In genomic region chrX:108132034-108132433, GRCh38 we compare ENCODE assay signal across 26 cellular contexts. TPM values are rescaled to one million over a fixed set of nuclear protein-coding genes. Genes with fewer than 3 reads are reported as not detected.
DNase-seq lines count a peak whose midpoint lies in the region; ATAC-seq, FAIRE-seq and TF ChIP-seq lines count a peak whose summit lies in the region.
"Had no signal": no experiment of that assay in that cellular context is flagged by ENCODE, and none has a peak within 500 bp of the region (broad histone marks: within the 10 kb centered on the region; RNA-seq: fewer than 3 reads in every experiment).

No MANE protein-coding gene starts in this region.

- dilution Hi-C loops in endothelial cell of umbilical vein (cut with MboI; ENCODE audit: extremely low pct_ligation_motif_present, low sequenced_read_pairs) = no loop called here

- intact Hi-C loops in heart right ventricle (cut with DNase I) = loop anchor here in 4 of 10 donors (5.0 to 10.0 kb wide), 2 partner anchors 40 to 107 kb away; partner anchors contain the start of genes ATG4A (in 3 of the 4) and PSMD10 (in 3 of the 4)
- intact Hi-C loops in Right ventricle myocardium superior (cut with DNase I) = loop anchor here (5.0 kb wide), 1 partner anchor 40 kb away; the partner anchor contains the start of genes ATG4A and PSMD10
- intact Hi-C loops in endothelial cell of umbilical vein (cut with micrococcal nuclease) = no loop called here
- intact Hi-C loops in gastrocnemius medialis (cut with DNase I; ENCODE audit: low total_unique reads) = no loop called here

- H3K36me3 ChIP-seq in heart right ventricle (peaks cover 0 to 46% (median 0%) of the 10 kb centered on the region in 9 donors), SJSA1 (peaks cover 7% of the 10 kb centered on the region), endothelial cell of umbilical vein (ENCODE audit: control insufficient read depth in 2 of 2, extremely low read depth in 1 of 2, insufficient read depth in 2 of 2, low read length in 2 of 2) (peaks cover 3 to 4% of the 10 kb centered on the region in 2 experiments), gastrocnemius medialis (no peaks in the 10 kb centered on the region)

- POLR2A ChIA-PET in endothelial cell of umbilical vein (lab: Charles Lee) = interaction anchor here (1.2 to 1.3 kb wide), 3 partner anchors 9 to 41 kb away, joined by 3 to 17 read pairs (median 4); partner anchors contain the start of genes ATG4A and PSMD10

- WGBS in heart right ventricle, 2 donors = 89 to 92% methylated on average over 8 of the region's 8 CpGs

- H3K9me3 ChIP-seq in heart right ventricle = no peaks in the 10 kb centered on the region
- H3K9me3 ChIP-seq in SJSA1 (replicated peaks) = no peaks in the 10 kb centered on the region
- no peaks in the 10 kb centered on the region for H3K9me3 ChIP-seq in endothelial cell of umbilical vein (replicated peaks; ENCODE audit: control insufficient read depth, insufficient read depth, low read length)
- no peaks in the 10 kb centered on the region for H3K9me3 ChIP-seq in gastrocnemius medialis

- CTCF ChIA-PET in endothelial cell of umbilical vein (lab: Charles Lee) = interaction anchor here (1.2 to 2.0 kb wide), 3 partner anchors 41 to 110 kb away, joined by 3 to 6 read pairs (median 5); partner anchors contain the start of genes ATG4A and PSMD10

- peak overlapping the region; percentile 52 for H3K4me2 ChIP-seq in endothelial cell of umbilical vein (ENCODE audit: insufficient read depth, low read length)
- H3K4me2 ChIP-seq: PC-9 had no signal

- peaks cover 0 to 11% (median 0%) of the 10 kb centered on the region in 9 donors for H3K4me1 ChIP-seq in heart right ventricle
- H3K4me1 ChIP-seq in SJSA1 (replicated peaks) = peaks cover 17% of the 10 kb centered on the region
- H3K4me1 ChIP-seq in endothelial cell of umbilical vein (ENCODE audit: control insufficient read depth, extremely low read depth, insufficient read depth, low read length) = peaks cover 28% of the 10 kb centered on the region
- no peaks in the 10 kb centered on the region for H3K4me1 ChIP-seq in gastrocnemius medialis

- H3K9ac ChIP-seq in endothelial cell of umbilical vein (replicated peaks; ENCODE audit: extremely low read depth, insufficient read depth, low read length) = peak overlapping the region; percentile 53

- no peaks in the 10 kb centered on the region for H3K79me2 ChIP-seq in endothelial cell of umbilical vein (ENCODE audit: control insufficient read depth, insufficient read depth, low read length)

- no peak overlapping the region for H2AFZ ChIP-seq in endothelial cell of umbilical vein (ENCODE audit: low read depth, low read length)
- H2AFZ ChIP-seq: PC-9 had no signal

- DNase-seq in heart right ventricle (no peak), Right ventricle myocardium superior (no peak), SJSA1 (ENCODE audit: low read depth in 1 of 2, low spot score in 2 of 2) (no peak), endothelial cell of umbilical vein (ENCODE audit: low read depth, low spot score) (no peak), gastrocnemius medialis (no peak), occipital lobe (lab: John Stamatoyannopoulos, UW) (no peak), inferior parietal cortex (ENCODE audit: extremely low spot score) (no peak)
- DNase-seq: 8988T; Calu3; DMS79 treated with DMSO at 0.1 percent for 48 hours; GF-D8; KBM-7; MV-4-11; NCI-H1105; NCI-H1436 treated with DMSO at 0.1 percent for 48 hours; NCI-H187 treated with DMSO at 0.1 percent for 48 hours; NCI-H2107; NCI-H446; NCI-H524 treated with DMSO at 0.1 percent for 48 hours; NCI-H82; NK-92 treated with Interleukin-12 subunit alpha and Interleukin-12 subunit beta, amount 100 ng/mL, for 24 hours; SHP77 had no signal

- no peaks in the 10 kb centered on the region for H3K9me1 ChIP-seq in endothelial cell of umbilical vein (replicated peaks; ENCODE audit: control insufficient read depth, extremely low read depth, insufficient read depth, low read length)

- H3K27me3 ChIP-seq in heart right ventricle (peaks cover 0 to 28% (median 0%) of the 10 kb centered on the region in 7 donors), SJSA1 (replicated peaks) (no peaks in the 10 kb centered on the region), endothelial cell of umbilical vein (ENCODE audit: control insufficient read depth in 2 of 2, insufficient read depth in 2 of 2, low read length in 2 of 2) (no peaks in the 10 kb centered on the region), gastrocnemius medialis (no peaks in the 10 kb centered on the region)

- no peak for TF ChIP-seq CTCF in heart right ventricle (IDR thresholded peaks at IDR 0.05)
- no peak for TF ChIP-seq CTCF in endothelial cell of umbilical vein (IDR thresholded peaks at IDR 0.05; ENCODE audit: extremely low read depth in 1 of 2, insufficient read depth in 1 of 2, low read depth in 1 of 2, low read length in 2 of 2)
- TF ChIP-seq CTCF in gastrocnemius medialis (IDR thresholded peaks at IDR 0.05 in 4 of 5, conservative IDR thresholded peaks at IDR 0.05 in 1 of 5) = no peak

- H3K27ac ChIP-seq in heart right ventricle (peak overlapping the region; percentile 28 to 81 (median 63)), SJSA1 (peak overlapping the region; percentile 79), endothelial cell of umbilical vein (ENCODE audit: insufficient read depth, low read depth, low read length) (peak overlapping the region; percentile 97), gastrocnemius medialis (peak overlapping the region; percentile 4 to 48 (median 22))
- H3K27ac ChIP-seq: PC-9 had no signal

- in situ Hi-C loops in gastrocnemius medialis (cut with MboI; ENCODE audit: low sequenced_read_pairs in 4 of 4) = no loop called here

- FAIRE-seq in endothelial cell of umbilical vein (lab: Jason Lieb, UNC) = no peak
- FAIRE-seq: GM12891 had no signal

- ATAC-seq in heart right ventricle (no peak), Right ventricle myocardium superior (ENCODE audit: poor library complexity) (no peak), gastrocnemius medialis (no peak), GM18907 (IDR thresholded peaks at IDR 0.05; ENCODE audit: unreplicated experiment) (no peak)
- ATAC-seq: HCT116 had no signal

- BruUV-seq in endothelial cell of umbilical vein (replicated peaks; lab: Mats Ljungman, UMichigan) = TSS peak; percentile 86

- no peaks in the 10 kb centered on the region for H4K20me1 ChIP-seq in endothelial cell of umbilical vein (replicated peaks; ENCODE audit: control insufficient read depth, extremely low read depth, insufficient read depth, low read length)

- no peak for TF ChIP-seq POLR2A in endothelial cell of umbilical vein (IDR thresholded peaks at IDR 0.05; ENCODE audit: low read depth, low read length)
- no peak for TF ChIP-seq POLR2A in gastrocnemius medialis (IDR thresholded peaks at IDR 0.05)

- H3K4me3 ChIP-seq in heart right ventricle (no peak overlapping the region), SJSA1 (no peak overlapping the region), endothelial cell of umbilical vein (replicated peaks in 1 of 3; ENCODE audit: insufficient read depth in 1 of 3, low read depth in 1 of 3, low read length in 3 of 3) (no peak overlapping the region), gastrocnemius medialis (no peak overlapping the region)
- H3K4me3 ChIP-seq: PC-9 had no signal

TF ChIP-seq in endothelial cell of umbilical vein, 7 proteins besides CTCF, POLR2A, EP300 and RAD21:
- no peak for TF ChIP-seq POLR2AphosphoS5 (IDR thresholded peaks at IDR 0.05; ENCODE audit: insufficient read depth, low read depth, low read length)
- TF ChIP-seq JUN (IDR thresholded peaks at IDR 0.05; ENCODE audit: borderline replicate concordance, insufficient read depth, insufficient read length, low read depth) = no peak
- TF ChIP-seq EZH2 (IDR thresholded peaks at IDR 0.05; ENCODE audit: borderline replicate concordance, low read depth, low read length, severe bottlenecking) = no peak
- TF ChIP-seq, protein P1, sequence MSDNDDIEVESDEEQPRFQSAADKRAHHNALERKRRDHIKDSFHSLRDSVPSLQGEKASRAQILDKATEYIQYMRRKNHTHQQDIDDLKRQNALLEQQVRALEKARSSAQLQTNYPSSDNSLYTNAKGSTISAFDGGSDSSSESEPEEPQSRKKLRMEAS (IDR thresholded peaks at IDR 0.05; ENCODE audit: insufficient read depth, insufficient read length) = no peak
- no peak for TF ChIP-seq GATA2 (IDR thresholded peaks at IDR 0.05; ENCODE audit: insufficient read depth, insufficient read length, low read depth, low read length)
- no peak for TF ChIP-seq MYC (IDR thresholded peaks at IDR 0.05; ENCODE audit: low read depth, low read length)
- TF ChIP-seq FOS (IDR thresholded peaks at IDR 0.05; ENCODE audit: borderline replicate concordance, insufficient read depth, low read length) = no peak

RNA-seq across cellular contexts. Expression of gene ATG4A, which starts 40.5 kb away (rescaled TPM):
- total RNA-seq in heart right ventricle (10 to 100 TPM; 13.1 to 20.5 (median 17.3) TPM), Right ventricle myocardium superior (18.0 TPM), endothelial cell of umbilical vein (27.7 and 28.7 TPM in 2 replicates), gastrocnemius medialis (10 to 100 TPM; 18.3 to 22.1 (median 20.4) TPM), occipital lobe (8.4 TPM)
- polyA plus RNA-seq in heart right ventricle (10 to 100 TPM; 13.4 to 14.2 TPM), endothelial cell of umbilical vein (10.9 and 13.2 TPM in 2 replicates)
- total RNA-seq in SJSA1 (2014; rRNA removed; shearing (Covaris generic)) = 16.6 and 17.0 TPM in 2 replicates
- 18.5 and 22.5 TPM in 2 replicates for polyA plus RNA-seq in endothelial cell of umbilical vein (2011; cell fraction: cytosol; rRNA removed)
- 25.0 and 30.6 TPM in 2 replicates for polyA plus RNA-seq in endothelial cell of umbilical vein (2011; cell fraction: nucleus; rRNA removed)
- polyA plus RNA-seq in endothelial cell of umbilical vein (2012) = 23.1 and 42.0 TPM in 2 replicates
- 14.8 and 16.9 TPM in 2 replicates for polyA minus RNA-seq in endothelial cell of umbilical vein
- polyA minus RNA-seq in endothelial cell of umbilical vein (2011; cell fraction: cytosol; rRNA and poly(A)+ RNA removed) = 7.5 TPM
- 13.4 and 24.6 TPM in 2 replicates for polyA minus RNA-seq in endothelial cell of umbilical vein (2011; cell fraction: nucleus; rRNA and poly(A)+ RNA removed)

RNA-seq across cellular contexts. Expression of gene PSMD10, which starts 40.7 kb away (rescaled TPM):
- total RNA-seq in heart right ventricle (10 to 100 TPM; 16.5 to 27.0 (median 21.2) TPM), Right ventricle myocardium superior (17.9 TPM), endothelial cell of umbilical vein (71.9 and 82.7 TPM in 2 replicates), gastrocnemius medialis (10 to 100 TPM; 16.5 to 33.5 (median 18.6) TPM), occipital lobe (78.8 TPM)
- polyA plus RNA-seq in heart right ventricle (10 to 100 TPM; 13.9 to 28.0 TPM), endothelial cell of umbilical vein (72.5 and 93.8 TPM in 2 replicates)
- 110 and 143 TPM in 2 replicates for total RNA-seq in SJSA1 (2014; rRNA removed; shearing (Covaris generic))
- 81.0 and 90.0 TPM in 2 replicates for polyA plus RNA-seq in endothelial cell of umbilical vein (2011; cell fraction: cytosol; rRNA removed)
- 37.1 and 52.2 TPM in 2 replicates for polyA plus RNA-seq in endothelial cell of umbilical vein (2011; cell fraction: nucleus; rRNA removed)
- 100 and 155 TPM in 2 replicates for polyA plus RNA-seq in endothelial cell of umbilical vein (2012)
- 42.6 and 51.5 TPM in 2 replicates for polyA minus RNA-seq in endothelial cell of umbilical vein
- 19.6 TPM for polyA minus RNA-seq in endothelial cell of umbilical vein (2011; cell fraction: cytosol; rRNA and poly(A)+ RNA removed)
- polyA minus RNA-seq in endothelial cell of umbilical vein (2011; cell fraction: nucleus; rRNA and poly(A)+ RNA removed) = 12.2 and 17.6 TPM in 2 replicates

Comparison
In these comparisons a context has a peak if more than half of its experiments do, and no peak if none do; other contexts are left out.
1. H3K27ac ChIP-seq: peak in every context shown above with its lines; median percentile 97 in endothelial cell of umbilical vein; 79 in SJSA1; 63 in heart right ventricle; 22 in gastrocnemius medialis.